ENCODE assay signal across 8 cellular contexts in genomic region chr19:49117677-49118564, GRCh38. TPM values are rescaled to one million over a fixed set of nuclear protein-coding genes. Genes with fewer than 3 reads are reported as not detected.
A peak's percentile ranks its signal among the peaks of the same experiment; 100 is the strongest.
DNase-seq lines count a peak whose midpoint lies in the region; ATAC-seq and TF ChIP-seq lines count a peak whose summit lies in the region.
"Had no signal": no experiment of that assay in that cellular context is flagged by ENCODE, and none has a peak within 500 bp of the region (broad histone marks: within the 10 kb centered on the region; RNA-seq: fewer than 3 reads in every experiment).

No MANE protein-coding gene starts in this region.

- 89 to 91% methylated on average over 24 to 26 of the region's 26 CpGs for WGBS in endodermal cell (ENCODE audit: insufficient coverage in 1 of 2, insufficient read length in 1 of 2), 2 experiments

- H3K27ac ChIP-seq in MM.1S (ENCODE audit: low read length) (peak overlapping the region; percentile 75; the same call in 1 of the 2 replicates), endodermal cell (ENCODE audit: low read depth, low read length) (peak overlapping the region; percentile 95), gastrocnemius medialis (peak overlapping the region; percentile 94 to 99 (median 98))

- H2AFZ ChIP-seq in MM.1S (ENCODE audit: low read length): peak overlapping the region; percentile 94

- peaks cover 24% of the 10 kb centered on the region for H3K27me3 ChIP-seq in MM.1S (replicated peaks; ENCODE audit: insufficient read depth, low read length)
- H3K27me3 ChIP-seq in endodermal cell (ENCODE audit: control insufficient read depth, insufficient read depth, low read length, poor library complexity, severe bottlenecking): peaks cover 29% of the 10 kb centered on the region
- no peaks in the 10 kb centered on the region for H3K27me3 ChIP-seq in gastrocnemius medialis

- H3K27me3 Mint-ChIP-seq in endodermal cell (ENCODE audit: insufficient read depth): peaks cover 47% of the 10 kb centered on the region

- H3K9me2 ChIP-seq in MM.1S (replicated peaks; ENCODE audit: insufficient read depth, low read length): no peaks in the 10 kb centered on the region

- peaks cover 4% of the 10 kb centered on the region for H3K36me3 Mint-ChIP-seq in endodermal cell (ENCODE audit: low read depth)

- peak overlapping the region; percentile 72 for H3K27ac Mint-ChIP-seq in endodermal cell

- peak overlapping the region; percentile 69 for H3K4me3 Mint-ChIP-seq in endodermal cell

- no peaks in the 10 kb centered on the region for H3K9me3 Mint-ChIP-seq in endodermal cell

- 0 out of 2 replicates have a peak, but pooled peaks cover 4% of the 10 kb centered on the region for H3F3A ChIP-seq in MM.1S (ENCODE audit: insufficient read depth, low read length)

- H3K4me1 ChIP-seq in MM.1S (ENCODE audit: low read length) (peaks cover 10% of the 10 kb centered on the region), endodermal cell (ENCODE audit: control insufficient read depth, insufficient read depth, low read length) (no peaks in the 10 kb centered on the region), gastrocnemius medialis (peaks cover 21 to 27% of the 10 kb centered on the region in 2 donors)

- H3K9ac ChIP-seq in MM.1S (ENCODE audit: low read length): peak overlapping the region; percentile 93
- H3K9ac ChIP-seq in endodermal cell (ENCODE audit: extremely low read depth, low read length, poor library complexity, severe bottlenecking): peak overlapping the region; percentile 85

- H3K4me3 ChIP-seq in MM.1S (ENCODE audit: low read length) (peak overlapping the region; percentile 86), endodermal cell (ENCODE audit: low read length) (peak overlapping the region; percentile 81), gastrocnemius medialis (peak overlapping the region; percentile 70 to 87 (median 76))

- H3K9me3 ChIP-seq in MM.1S (replicated peaks; ENCODE audit: insufficient read depth, low read length): no peaks in the 10 kb centered on the region
- H3K9me3 ChIP-seq in endodermal cell (ENCODE audit: control insufficient read depth, low read length): no peaks in the 10 kb centered on the region
- no peaks in the 10 kb centered on the region for H3K9me3 ChIP-seq in gastrocnemius medialis

- H3K36me3 ChIP-seq in MM.1S (replicated peaks; ENCODE audit: insufficient read depth, low read length): no peaks in the 10 kb centered on the region
- H3K36me3 ChIP-seq in endodermal cell (ENCODE audit: control insufficient read depth, insufficient read depth, low read length): no peaks in the 10 kb centered on the region
- no peaks in the 10 kb centered on the region for H3K36me3 ChIP-seq in gastrocnemius medialis

- in situ Hi-C loops in gastrocnemius medialis (cut with MboI; ENCODE audit: low sequenced_read_pairs in 4 of 4): no loop called here

- no peak for ATAC-seq in gastrocnemius medialis
- ATAC-seq in HG03442 (IDR thresholded peaks at IDR 0.05; ENCODE audit: unreplicated experiment): no peak

- TF ChIP-seq POLR2A in gastrocnemius medialis (IDR thresholded peaks at IDR 0.05): no peak

- DNase-seq in MM.1S (no peak), endodermal cell (no peak), gastrocnemius medialis (no peak), activated gamma-delta T cell (lab: John Stamatoyannopoulos, UW) (no peak), epidermal melanocyte (ENCODE audit: insufficient read length, low spot score) (no peak)

- no peaks in the 10 kb centered on the region for H3K79me2 ChIP-seq in MM.1S (ENCODE audit: low read length)

- TF ChIP-seq CTCF in MM.1S (IDR thresholded peaks at IDR 0.05; ENCODE audit: low read length) (no peak), endodermal cell (conservative IDR thresholded peaks at IDR 0.05) (no peak), gastrocnemius medialis (IDR thresholded peaks at IDR 0.05 in 4 of 5, conservative IDR thresholded peaks at IDR 0.05 in 1 of 5) (no peak)

- peak overlapping the region; percentile 100 for H3K4me2 ChIP-seq in MM.1S (ENCODE audit: low read depth, low read length)

- peaks cover 11% of the 10 kb centered on the region for H3K4me1 Mint-ChIP-seq in endodermal cell

- no peaks in the 10 kb centered on the region for H4K20me1 ChIP-seq in MM.1S (ENCODE audit: insufficient read depth, low read length)

- intact Hi-C loops in gastrocnemius medialis (cut with DNase I; ENCODE audit: low total_unique reads): loop anchor here (2.0 kb wide), 1 partner anchor 33 kb away; no protein-coding TSS in a partner anchor

RNA-seq across cellular contexts. Expression of gene C19orf73, which starts 1.0 kb away (rescaled TPM):
- total RNA-seq in endodermal cell (1 to 10 TPM; 1.9 to 2.5 TPM), gastrocnemius medialis (10 to 100 TPM in 1 of 4 donors, 1 to 10 TPM in 3; 1.3 to 11.7 (median 3.5) TPM)
- polyA plus RNA-seq in endodermal cell (2013, experiment 1 of 2): 2.2 TPM
- 1.9 TPM for polyA plus RNA-seq in endodermal cell (2013, experiment 2 of 2)

RNA-seq across cellular contexts. Expression of gene PPFIA3, which starts 1.4 kb away (rescaled TPM):
- 10 to 100 TPM in 1 of 2 donors, 1 to 10 TPM in 1; 7.4 to 16.5 TPM for total RNA-seq in endodermal cell
- polyA plus RNA-seq in endodermal cell (2013, experiment 1 of 2): 21.1 TPM
- polyA plus RNA-seq in endodermal cell (2013, experiment 2 of 2): 20.8 TPM
- total RNA-seq in gastrocnemius medialis: 1 to 10 TPM; 1.9 to 4.1 (median 3.0) TPM

RNA-seq across cellular contexts. Expression of gene LIN7B, which starts 3.8 kb away (rescaled TPM):
- total RNA-seq in endodermal cell (10 to 100 TPM in 1 of 2 donors, 1 to 10 TPM in 1; 9.5 to 14.9 TPM), gastrocnemius medialis (10 to 100 TPM; 25.7 to 97.9 (median 34.0) TPM)
- polyA plus RNA-seq in endodermal cell (2013, experiment 1 of 2): 7.9 TPM
- 8.4 TPM for polyA plus RNA-seq in endodermal cell (2013, experiment 2 of 2)

RNA-seq across cellular contexts. Expression of gene SNRNP70, which starts 32.7 kb away (rescaled TPM):
- total RNA-seq in endodermal cell (100 to 1,000 TPM; 284 to 292 TPM), gastrocnemius medialis (100 to 1,000 TPM in 2 of 4 donors, 10 to 100 TPM in 2; 55.6 to 305 (median 107) TPM)
- 287 TPM for polyA plus RNA-seq in endodermal cell (2013, experiment 1 of 2)
- 262 TPM for polyA plus RNA-seq in endodermal cell (2013, experiment 2 of 2)

RNA-seq across cellular contexts. Expression of gene HRC, which starts 37.3 kb away (rescaled TPM):
- total RNA-seq in endodermal cell (1 to 10 TPM in 1 of 2 donors, under 1 TPM in 1; 0.57 to 3.9 TPM), gastrocnemius medialis (100 to 1,000 TPM; 190 to 537 (median 300) TPM)
- 5.1 TPM for polyA plus RNA-seq in endodermal cell (2013, experiment 1 of 2)
- polyA plus RNA-seq in endodermal cell (2013, experiment 2 of 2): 3.8 TPM
- total RNA-seq: HT1080, pulmonary artery endothelial cell had no signal
